ENCODE assay signal across 9 cellular contexts in genomic region chr12:75489613-75490210, GRCh38. TPM values are rescaled to one million over a fixed set of nuclear protein-coding genes. Genes with fewer than 3 reads are reported as not detected.
DNase-seq lines count a peak whose midpoint lies in the region; ATAC-seq and TF ChIP-seq lines count a peak whose summit lies in the region.
"Had no signal": no experiment of that assay in that cellular context is flagged by ENCODE, and none has a peak within 500 bp of the region (broad histone marks: within the 10 kb centered on the region; RNA-seq: fewer than 3 reads in every experiment).

No MANE protein-coding gene starts in this region.

- H3F3A ChIP-seq in GM23338 (replicated peaks; ENCODE audit: low read depth) = no peaks in the 10 kb centered on the region

- no peaks in the 10 kb centered on the region for H3K9me3 ChIP-seq in CD8-positive, alpha-beta T cell (ENCODE audit: low read length)

- H3K27ac Mint-ChIP-seq in CD8-positive, alpha-beta T cell = peak overlapping the region; percentile 68
- H3K27ac Mint-ChIP-seq in GM23338 = peak overlapping the region; percentile 11; the same call in 1 of the 2 replicates

- H3K27me3 ChIP-seq in CD8-positive, alpha-beta T cell (ENCODE audit: insufficient read depth, low read length) = no peaks in the 10 kb centered on the region
- no peaks in the 10 kb centered on the region for H3K27me3 ChIP-seq in GM23338 (ENCODE audit: insufficient read depth)

- no peaks in the 10 kb centered on the region for H3K9me2 ChIP-seq in GM23338 (ENCODE audit: insufficient read depth)

- H3K27ac ChIP-seq in CD8-positive, alpha-beta T cell (ENCODE audit: low read depth, low read length) = no peak overlapping the region
- peak overlapping the region; percentile 51; the same call in 1 of the 2 replicates for H3K27ac ChIP-seq in GM23338 (ENCODE audit: low read depth)
- H3K27ac ChIP-seq: parathyroid adenoma had no signal

- DNase-seq in CD8-positive, alpha-beta T cell = no peak
- DNase-seq in GM23338 (ENCODE audit: low spot score) (peak; percentile 12), fibroblast of mammary gland (ENCODE audit: low read depth) (peak; percentile 67), inferior parietal cortex (ENCODE audit: extremely low spot score) (no peak), NCI-H1048 (lab: John Stamatoyannopoulos, UW) (no peak), cortex of kidney (lab: John Stamatoyannopoulos, UW) (no peak)

- H3K4me3 Mint-ChIP-seq in CD8-positive, alpha-beta T cell = no peak overlapping the region
- H3K4me3 Mint-ChIP-seq in GM23338 = no peak overlapping the region

- no peaks in the 10 kb centered on the region for H4K20me1 ChIP-seq in GM23338 (replicated peaks; ENCODE audit: insufficient read depth)

- no peaks in the 10 kb centered on the region for H3K79me2 ChIP-seq in GM23338 (replicated peaks; ENCODE audit: insufficient read depth)
- H3K79me2 ChIP-seq: parathyroid adenoma had no signal

- no peak overlapping the region for H3K4me3 ChIP-seq in CD8-positive, alpha-beta T cell (ENCODE audit: low read depth, low read length)
- no peak overlapping the region for H3K4me3 ChIP-seq in GM23338
- H3K4me3 ChIP-seq in fibroblast of mammary gland (ENCODE audit: control insufficient read depth, low read depth, low read length) = no peak overlapping the region

- H3K36me3 ChIP-seq in CD8-positive, alpha-beta T cell (ENCODE audit: insufficient read depth, low read length) = no peaks in the 10 kb centered on the region
- H3K36me3 ChIP-seq in GM23338 (ENCODE audit: insufficient read depth) = no peaks in the 10 kb centered on the region

- intact Hi-C loops in CD8-positive, alpha-beta T cell (cut with DNase I, micrococcal nuclease) = loop anchor here in 1 of 2 experiments (5.0 to 10.0 kb wide), 4 partner anchors 37 to 1275 kb away; partner anchors contain the start of gene ZDHHC17

- H2AFZ ChIP-seq in GM23338 = no peak overlapping the region
- H2AFZ ChIP-seq: parathyroid adenoma had no signal

- peak; percentile 43 for ATAC-seq in CD8-positive, alpha-beta T cell
- no peak for ATAC-seq in GM23338
- peak; percentile 71 for ATAC-seq in SK-N-SH treated with all-trans-retinoic acid at 6 μM for 48 hours
- ATAC-seq in HG02973 (IDR thresholded peaks at IDR 0.05; ENCODE audit: unreplicated experiment) = no peak

- no peak overlapping the region for H3K4me2 ChIP-seq in GM23338

- no peaks in the 10 kb centered on the region for H3K9me3 Mint-ChIP-seq in CD8-positive, alpha-beta T cell
- H3K9me3 Mint-ChIP-seq in GM23338 = no peaks in the 10 kb centered on the region

- CTCF ChIA-PET in CD8-positive, alpha-beta T cell (lab: Charles Lee) = interaction anchor here (1.5 to 1.6 kb wide), 3 partner anchors 21 to 547 kb away, joined by 3 to 5 read pairs (median 4); partner anchors contain the start of gene KRR1

- no peaks in the 10 kb centered on the region for H3K4me1 ChIP-seq in CD8-positive, alpha-beta T cell (ENCODE audit: insufficient read depth, low read length)
- H3K4me1 ChIP-seq in GM23338 (ENCODE audit: insufficient read depth) = peaks cover 4% of the 10 kb centered on the region
- H3K4me1 ChIP-seq: parathyroid adenoma had no signal

- H3K4me1 Mint-ChIP-seq in CD8-positive, alpha-beta T cell (ENCODE audit: low read depth) = peaks cover 47% of the 10 kb centered on the region
- H3K4me1 Mint-ChIP-seq in GM23338 = peaks cover 19% of the 10 kb centered on the region

- peaks cover 56% of the 10 kb centered on the region for H3K36me3 Mint-ChIP-seq in CD8-positive, alpha-beta T cell
- H3K36me3 Mint-ChIP-seq in GM23338 (ENCODE audit: low read depth) = no peaks in the 10 kb centered on the region

- TF ChIP-seq CTCF in CD8-positive, alpha-beta T cell (IDR thresholded peaks at IDR 0.05) = no peak
- TF ChIP-seq CTCF in GM23338 (conservative IDR thresholded peaks at IDR 0.05; ENCODE audit: low read depth in 2 of 2) = no peak
- TF ChIP-seq CTCF in fibroblast of mammary gland (conservative IDR thresholded peaks at IDR 0.05; ENCODE audit: control insufficient read depth, insufficient read depth, low read depth, low read length) = no peak

- POLR2A ChIA-PET in CD8-positive, alpha-beta T cell (lab: Charles Lee) = no interaction called here

- no peaks in the 10 kb centered on the region for H3K27me3 Mint-ChIP-seq in CD8-positive, alpha-beta T cell (ENCODE audit: low read depth)
- H3K27me3 Mint-ChIP-seq in GM23338 (ENCODE audit: insufficient read depth, low read depth, poor library complexity) = no peaks in the 10 kb centered on the region

TF ChIP-seq in GM23338, 12 proteins besides CTCF, POLR2A, EP300 and RAD21 (continues in another document):
- TF ChIP-seq ETS1 (IDR thresholded peaks at IDR 0.05) (no peak), ZNF114 (CRISPR knock-in tag; IDR thresholded peaks at IDR 0.05) (no peak)

TF ChIP-seq in SK-N-SH treated with all-trans-retinoic acid at 6 μM for 48 hours, 23 proteins besides CTCF, POLR2A, EP300 and RAD21:
- TF ChIP-seq PPARA (CRISPR knock-in tag; IDR thresholded peaks at IDR 0.05; ENCODE audit: borderline replicate concordance) (no peak), ZFP3 (CRISPR knock-in tag; IDR thresholded peaks at IDR 0.05) (no peak), ZNF8 (CRISPR knock-in tag; IDR thresholded peaks at IDR 0.05) (no peak), ESRRG (CRISPR knock-in tag; IDR thresholded peaks at IDR 0.05) (no peak), ZC3H10 (CRISPR knock-in tag; IDR thresholded peaks at IDR 0.05) (no peak), TSHZ2 (CRISPR knock-in tag; IDR thresholded peaks at IDR 0.05) (no peak)

RNA-seq across cellular contexts. Expression of gene GLIPR1, which starts 9.2 kb away (rescaled TPM):
- 10 to 100 TPM; 20.8 to 23.1 TPM for total RNA-seq in CD8-positive, alpha-beta T cell
- 0.03 and 0.04 TPM in 2 replicates for total RNA-seq in GM23338 (2014; rRNA removed; shearing (Covaris generic))
- 4.8 and 6.1 TPM in 2 replicates for polyA plus RNA-seq in GM23338 (2016; fragmentation: Nextera tagmentation; extraction: Ambion mirVana)

RNA-seq across cellular contexts. Expression of gene KRR1, which starts 21.7 kb away (rescaled TPM):
- 100 to 1,000 TPM; 158 to 161 TPM for total RNA-seq in CD8-positive, alpha-beta T cell
- 37.4 and 55.7 TPM in 2 replicates for total RNA-seq in GM23338 (2014; rRNA removed; shearing (Covaris generic))
- 113 and 120 TPM in 2 replicates for polyA plus RNA-seq in GM23338 (2016; fragmentation: Nextera tagmentation; extraction: Ambion mirVana)

Comparison
In these comparisons a context has a peak if more than half of its experiments do, and no peak if none do; other contexts are left out.
1. ATAC-seq: peak in CD8-positive, alpha-beta T cell (single experiment) and SK-N-SH treated with all-trans-retinoic acid at 6 μM for 48 hours (single experiment); none in GM23338 (single experiment) and HG02973 (single experiment).
2. DNase-seq: peak in GM23338 (single experiment) and fibroblast of mammary gland (single experiment); none in CD8-positive, alpha-beta T cell (0 of 7), inferior parietal cortex (single experiment), NCI-H1048 (single experiment) and cortex of kidney (single experiment).
3. RNA of gene GLIPR1, which starts 9.2 kb away (total RNA-seq): 20.8 to 23.1 TPM in CD8-positive, alpha-beta T cell; 0.03 to 0.04 TPM in GM23338; every median in the first group is over 10 times any median in the second.